35 cellular contexts compared by ENCODE assay signal in the genomic region with DNA sequence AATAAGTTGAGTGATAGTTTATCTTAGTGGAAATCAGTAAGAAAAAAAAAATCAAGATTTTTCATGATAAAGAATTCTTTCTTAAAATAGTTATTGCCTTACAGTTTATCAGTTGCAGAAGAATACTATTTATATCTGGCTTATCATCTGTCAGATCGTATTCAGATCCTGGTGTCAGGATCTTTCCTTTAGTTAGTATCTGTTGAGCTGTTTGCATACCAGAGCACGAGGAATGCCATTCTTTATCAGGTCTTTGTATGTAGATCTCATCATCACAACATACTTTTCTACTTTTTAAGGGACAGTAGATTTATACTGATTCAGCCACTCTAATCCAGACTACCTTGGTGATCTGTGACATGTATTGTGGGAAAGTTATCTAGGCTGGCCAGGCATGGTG. TPM values are rescaled to one million over a fixed set of nuclear protein-coding genes. Genes with fewer than 3 reads are reported as not detected.
A peak's percentile ranks its signal among the peaks of the same experiment; 100 is the strongest.
DNase-seq lines count a peak whose midpoint lies in the region; ATAC-seq and TF ChIP-seq lines count a peak whose summit lies in the region.
"Had no signal": no experiment of that assay in that cellular context is flagged by ENCODE, and none has a peak within 500 bp of the region (broad histone marks: within the 10 kb centered on the region; RNA-seq: fewer than 3 reads in every experiment).

No MANE protein-coding gene starts in this region.

- H2BK12ac ChIP-seq in trophoblast cell (ENCODE audit: low read length), result no peak overlapping the region

- H3K4me1 ChIP-seq in SK-N-SH (ENCODE audit: control insufficient read depth in 1 of 2, insufficient read depth in 2 of 2, low read depth in 1 of 2, low read length in 1 of 2), result no peaks in the 10 kb centered on the region
- H3K4me1 ChIP-seq in esophagus muscularis mucosa, result no peaks in the 10 kb centered on the region
- no peaks in the 10 kb centered on the region for H3K4me1 ChIP-seq in mesendoderm (ENCODE audit: control insufficient read depth, low read depth, low read length)
- H3K4me1 ChIP-seq in trophoblast cell (ENCODE audit: control insufficient read depth in 1 of 2, insufficient read depth in 2 of 2, low read length in 2 of 2), result no peaks in the 10 kb centered on the region
- H3K4me1 ChIP-seq: BE2C; BLaER1; BLaER1 treated with 17β-estradiol and CSF1 and Interleukin-3, amounts not matched to agents 10 nM and 100 nM; Caco-2 had no signal

- H3K27ac ChIP-seq in SK-N-SH (ENCODE audit: low read depth in 2 of 2, low read length in 1 of 2) (no peak overlapping the region), esophagus muscularis mucosa (replicated peaks in 1 of 4) (no peak overlapping the region), mesendoderm (ENCODE audit: low read depth, low read length) (no peak overlapping the region), trophoblast cell (ENCODE audit: low read depth, low read length) (no peak overlapping the region)
- H3K27ac ChIP-seq: 22Rv1; A549; BLaER1; BLaER1 treated with 17β-estradiol and CSF1 and Interleukin-3, amounts not matched to agents 10 nM and 100 nM; C4-2B had no signal

- intact Hi-C loops in esophagus muscularis mucosa (cut with DNase I), result no loop called here

- H3K79me1 ChIP-seq in mesendoderm (ENCODE audit: low read length) (no peaks in the 10 kb centered on the region), trophoblast cell (ENCODE audit: low read length) (no peaks in the 10 kb centered on the region)

- no peaks in the 10 kb centered on the region for H3K4me1 Mint-ChIP-seq in chondrocyte (ENCODE audit: low read depth)
- H3K4me1 Mint-ChIP-seq: B cell; CD14-positive monocyte; CD4-positive, alpha-beta memory T cell; CD4-positive, CD25-positive, alpha-beta regulatory T cell; CD8-positive, alpha-beta memory T cell had no signal

- no peak overlapping the region for H4K91ac ChIP-seq in trophoblast cell (ENCODE audit: low read depth, low read length)

- H3K9me2 ChIP-seq in SK-N-SH, result no peaks in the 10 kb centered on the region

- H2BK15ac ChIP-seq in mesendoderm (replicated peaks; ENCODE audit: low read depth), result no peak overlapping the region

- H2BK120ac ChIP-seq in mesendoderm (ENCODE audit: low read depth, low read length), result no peak overlapping the region
- no peak overlapping the region for H2BK120ac ChIP-seq in trophoblast cell (ENCODE audit: insufficient read depth, low read length, poor library complexity)

- H3K4me3 Mint-ChIP-seq in chondrocyte (ENCODE audit: unreplicated experiment), result no peak overlapping the region
- H3K4me3 Mint-ChIP-seq: B cell; CD14-positive monocyte; CD4-positive, alpha-beta memory T cell; CD4-positive, alpha-beta T cell; CD4-positive, CD25-positive, alpha-beta regulatory T cell; CD8-positive, alpha-beta memory T cell; CD8-positive, alpha-beta T cell had no signal

- H2AK5ac ChIP-seq in mesendoderm (ENCODE audit: low read length) (no peak overlapping the region), trophoblast cell (ENCODE audit: low read length) (no peak overlapping the region)

- H4K5ac ChIP-seq in mesendoderm (ENCODE audit: low read length), result no peak overlapping the region

- no peak overlapping the region for H3K18ac ChIP-seq in mesendoderm (ENCODE audit: low read length)
- H3K18ac ChIP-seq in trophoblast cell (ENCODE audit: low read length), result no peak overlapping the region

- no peak overlapping the region for H2AFZ ChIP-seq in SK-N-SH (ENCODE audit: low read depth)
- no peak overlapping the region for H2AFZ ChIP-seq in trophoblast cell (ENCODE audit: insufficient read depth, low read length, poor library complexity)

- H3K14ac ChIP-seq in trophoblast cell (ENCODE audit: low read length), result no peak overlapping the region

- no peak for TF ChIP-seq RAD21 in SK-N-SH (IDR thresholded peaks at IDR 0.05; ENCODE audit: low read length)

- TF ChIP-seq POLR2A in esophagus muscularis mucosa (IDR thresholded peaks at IDR 0.05; ENCODE audit: low read depth), result no peak

- H3K56ac ChIP-seq in mesendoderm (ENCODE audit: low read length), result no peak overlapping the region

- ATAC-seq in SK-N-SH treated with all-trans-retinoic acid at 6 μM for 48 hours, result no peak; the same call in 2 of the 3 replicates
- ATAC-seq in activated naive CD4-positive, alpha-beta T cell treated with anti-CD3 and anti-CD28 coated beads, Interleukin-2, amount 50 U/mL, for 72 hours, result no peak
- ATAC-seq: A549; CD8-positive, alpha-beta T cell had no signal

- no peak overlapping the region for H3K23ac ChIP-seq in mesendoderm (ENCODE audit: low read length)
- H3K23ac ChIP-seq in trophoblast cell (ENCODE audit: low read length), result no peak overlapping the region

- no peak overlapping the region for H4K8ac ChIP-seq in mesendoderm (ENCODE audit: low read depth, low read length)
- no peak overlapping the region for H4K8ac ChIP-seq in trophoblast cell (ENCODE audit: low read depth, low read length)

- DNase-seq in SK-N-SH (no peak), esophagus muscularis mucosa (ENCODE audit: extremely low spot score) (peak; percentile 45), mesendoderm (peak; percentile 90), trophoblast cell (peak; percentile 3 to 59), NCI-H524 treated with DMSO at 0.1 percent for 48 hours (lab: John Stamatoyannopoulos, UW) (no peak), chondrocyte (ENCODE audit: low spot score) (no peak)
- no peak for DNase-seq in activated naive CD4-positive, alpha-beta T cell treated with anti-CD3 and anti-CD28 coated beads, Interleukin-2, amount 50 U/mL, for 72 hours (ENCODE audit: low spot score in 2 of 2)
- DNase-seq: 8988T; ACHN; AML-193; BE2C; C1 segment of cervical spinal cord; Caco-2; Calu3; CD4-positive, alpha-beta memory T cell; CD4-positive, alpha-beta T cell; CD4-positive, CD25-positive, alpha-beta regulatory T cell; CD8-positive, alpha-beta memory T cell; CD8-positive, alpha-beta T cell; COR-L47; DMS 273 treated with DMSO at 0.1 percent for 48 hours; DMS153; DMS53; DMS79; DMS79 treated with DMSO at 0.1 percent for 48 hours; DND-41; EL had no signal

- POLR2A ChIA-PET in SK-N-SH (lab: Yijun Ruan, JAX), result no interaction called here

- no peak overlapping the region for H3K4me3 ChIP-seq in SK-N-SH (ENCODE audit: low read depth in 2 of 2, low read length in 1 of 2)
- no peak overlapping the region for H3K4me3 ChIP-seq in esophagus muscularis mucosa
- H3K4me3 ChIP-seq in mesendoderm (ENCODE audit: low read length), result no peak overlapping the region
- H3K4me3 ChIP-seq in trophoblast cell (ENCODE audit: low read depth, low read length), result no peak overlapping the region
- H3K4me3 ChIP-seq: A549; BLaER1; BLaER1 treated with 17β-estradiol and CSF1 and Interleukin-3, amounts not matched to agents 10 nM and 100 nM had no signal

- H2BK5ac ChIP-seq in mesendoderm (ENCODE audit: low read length), result no peak overlapping the region
- H2BK5ac ChIP-seq in trophoblast cell (ENCODE audit: low read depth, low read length, poor library complexity), result no peak overlapping the region

- H3K36me3 ChIP-seq in SK-N-SH (replicated peaks in 1 of 2; ENCODE audit: control insufficient read depth in 1 of 2, insufficient read depth in 2 of 2, low read length in 1 of 2) (no peaks in the 10 kb centered on the region), esophagus muscularis mucosa (no peaks in the 10 kb centered on the region), mesendoderm (ENCODE audit: control insufficient read depth, insufficient read depth, low read length) (no peaks in the 10 kb centered on the region), trophoblast cell (ENCODE audit: control insufficient read depth in 1 of 2, insufficient read depth in 2 of 2, low read length in 2 of 2) (no peaks in the 10 kb centered on the region)
- H3K36me3 ChIP-seq: BE2C; BLaER1; BLaER1 treated with 17β-estradiol and CSF1 and Interleukin-3, amounts not matched to agents 10 nM and 100 nM had no signal

- no peak for TF ChIP-seq EP300 in SK-N-SH (IDR thresholded peaks at IDR 0.05; ENCODE audit: borderline replicate concordance in 1 of 2, low read depth in 1 of 2, low read length in 1 of 2)
- TF ChIP-seq EP300 in esophagus muscularis mucosa (IDR thresholded peaks at IDR 0.05), result no peak

- CTCF ChIA-PET in SK-N-SH (lab: Yijun Ruan, JAX), result no interaction called here

- TF ChIP-seq CTCF in SK-N-SH (IDR thresholded peaks at IDR 0.05) (no peak), esophagus muscularis mucosa (IDR thresholded peaks at IDR 0.05) (no peak), chondrocyte (IDR thresholded peaks at IDR 0.05) (no peak)

- H3K27ac Mint-ChIP-seq in activated naive CD4-positive, alpha-beta T cell treated with anti-CD3 and anti-CD28 coated beads, Interleukin-2, amount 50 U/mL, for 72 hours, result no peak overlapping the region
- no peak overlapping the region for H3K27ac Mint-ChIP-seq in chondrocyte (ENCODE audit: unreplicated experiment)
- H3K27ac Mint-ChIP-seq: B cell; CD14-positive monocyte; CD4-positive, alpha-beta memory T cell; CD4-positive, alpha-beta T cell; CD4-positive, CD25-positive, alpha-beta regulatory T cell; CD8-positive, alpha-beta memory T cell; CD8-positive, alpha-beta T cell had no signal

- H4K12ac ChIP-seq in trophoblast cell (ENCODE audit: low read depth, low read length), result no peak overlapping the region

- H3K27me3 Mint-ChIP-seq in chondrocyte (ENCODE audit: low read depth), result peaks cover 1% of the 10 kb centered on the region
- H3K27me3 Mint-ChIP-seq: CD4-positive, CD25-positive, alpha-beta regulatory T cell; CD8-positive, alpha-beta memory T cell had no signal

- WGBS in SK-N-SH (ENCODE audit: low lambda C conversion rate), result 45% methylated on average over 2 of the region's 2 CpGs
- 84% methylated on average over 2 of the region's 2 CpGs for WGBS in esophagus muscularis mucosa
- WGBS in mesendoderm (ENCODE audit: extremely low coverage, insufficient coverage, low lambda C conversion rate), result no CpG with 5 or more reads among the region's 2 CpGs
- no CpG with 5 or more reads among the region's 2 CpGs for WGBS in trophoblast cell (ENCODE audit: extremely low coverage, insufficient coverage, insufficient read length)

- no peaks in the 10 kb centered on the region for H3K27me3 ChIP-seq in SK-N-SH (ENCODE audit: insufficient read depth)
- H3K27me3 ChIP-seq in esophagus muscularis mucosa, result no peaks in the 10 kb centered on the region
- H3K27me3 ChIP-seq in mesendoderm (ENCODE audit: insufficient read depth, low read length, poor library complexity), result no peaks in the 10 kb centered on the region
- H3K27me3 ChIP-seq in trophoblast cell (ENCODE audit: insufficient read depth, low read length), result no peaks in the 10 kb centered on the region
- H3K27me3 ChIP-seq: BE2C; BLaER1; BLaER1 treated with 17β-estradiol and CSF1 and Interleukin-3, amounts not matched to agents 10 nM and 100 nM had no signal

- H3K79me2 ChIP-seq in SK-N-SH (ENCODE audit: insufficient read depth) (no peaks in the 10 kb centered on the region), mesendoderm (ENCODE audit: control insufficient read depth, insufficient read depth, low read length) (no peaks in the 10 kb centered on the region), trophoblast cell (ENCODE audit: control insufficient read depth, insufficient read depth, low read length, poor library complexity) (no peaks in the 10 kb centered on the region)

- peaks cover 0 to 4% of the 10 kb centered on the region in 2 donors for H3K36me3 Mint-ChIP-seq in activated naive CD4-positive, alpha-beta T cell treated with anti-CD3 and anti-CD28 coated beads, Interleukin-2, amount 50 U/mL, for 72 hours
- H3K36me3 Mint-ChIP-seq in chondrocyte (ENCODE audit: low read depth), result peaks cover 4% of the 10 kb centered on the region
- H3K36me3 Mint-ChIP-seq: CD14-positive monocyte; CD4-positive, alpha-beta memory T cell; CD4-positive, CD25-positive, alpha-beta regulatory T cell; CD8-positive, alpha-beta memory T cell; CD8-positive, alpha-beta T cell had no signal

- H4K20me1 ChIP-seq in SK-N-SH (ENCODE audit: insufficient read depth), result no peaks in the 10 kb centered on the region
- H4K20me1 ChIP-seq: BLaER1; BLaER1 treated with 17β-estradiol and CSF1 and Interleukin-3, amounts not matched to agents 10 nM and 100 nM had no signal

- no peak overlapping the region for H3K4ac ChIP-seq in mesendoderm (ENCODE audit: low read depth, low read length)
- no peak overlapping the region for H3K4ac ChIP-seq in trophoblast cell (ENCODE audit: low read depth, low read length)

- peaks cover 8 to 10% of the 10 kb centered on the region in 2 donors for H3K9me3 Mint-ChIP-seq in activated naive CD4-positive, alpha-beta T cell treated with anti-CD3 and anti-CD28 coated beads, Interleukin-2, amount 50 U/mL, for 72 hours
- peaks cover 10% of the 10 kb centered on the region for H3K9me3 Mint-ChIP-seq in chondrocyte (ENCODE audit: low read depth)

- no peaks in the 10 kb centered on the region for H3F3A ChIP-seq in SK-N-SH (replicated peaks; ENCODE audit: insufficient read depth)

- H3K9ac ChIP-seq in SK-N-SH (no peak overlapping the region), mesendoderm (ENCODE audit: low read length) (no peak overlapping the region), trophoblast cell (ENCODE audit: low read length) (no peak overlapping the region)
- H3K9ac ChIP-seq: BLaER1; BLaER1 treated with 17β-estradiol and CSF1 and Interleukin-3, amounts not matched to agents 10 nM and 100 nM had no signal

- no peaks in the 10 kb centered on the region for H3K9me3 ChIP-seq in SK-N-SH
- no peaks in the 10 kb centered on the region for H3K9me3 ChIP-seq in esophagus muscularis mucosa
- no peaks in the 10 kb centered on the region for H3K9me3 ChIP-seq in trophoblast cell (ENCODE audit: insufficient read depth, low read depth, low read length)
- H3K9me3 ChIP-seq: BE2C had no signal

- H3K4me2 ChIP-seq in SK-N-SH (no peak overlapping the region), mesendoderm (ENCODE audit: low read length) (no peak overlapping the region), trophoblast cell (ENCODE audit: low read length) (no peak overlapping the region)
- H3K4me2 ChIP-seq: A549; BLaER1; BLaER1 treated with 17β-estradiol and CSF1 and Interleukin-3, amounts not matched to agents 10 nM and 100 nM had no signal

RNA-seq across cellular contexts. Expression of a gene that starts 12.5 kb away (rescaled TPM):
- polyA plus RNA-seq in SK-N-SH (2012; rRNA removed), result 0.36 and 0.44 TPM in 2 replicates
- polyA plus RNA-seq in SK-N-SH (2012; cell fraction: cytosol; rRNA removed), result 0.30 and 0.33 TPM in 2 replicates
- polyA plus RNA-seq in SK-N-SH (2012; cell fraction: nucleus; rRNA removed), result 0.20 and 0.93 TPM in 2 replicates
- total RNA-seq in esophagus muscularis mucosa, result 1 to 10 TPM in 1 of 4 donors, under 1 TPM in 2, not detected in 1; 0.17 to 1.1 (median 0.29) TPM
- polyA plus RNA-seq in mesendoderm (2013, experiment 1 of 2), result 0.17 TPM
- polyA plus RNA-seq in mesendoderm (2013, experiment 2 of 2), result 0.10 TPM
- 0.11 and 0.21 TPM in 2 replicates for polyA plus RNA-seq in trophoblast cell (2013)
- total RNA-seq in activated naive CD4-positive, alpha-beta T cell treated with anti-CD3 and anti-CD28 coated beads, Interleukin-2, amount 50 U/mL, for 72 hours, result not detected
- 0.45 to 3.2 TPM (median 0.90 TPM) in 3 replicates for total RNA-seq in chondrocyte
- total RNA-seq: Caco-2; CD4-positive, alpha-beta memory T cell; CD4-positive, alpha-beta T cell; CD4-positive, CD25-positive, alpha-beta regulatory T cell; CD8-positive, alpha-beta memory T cell; CD8-positive, alpha-beta T cell had no signal
- polyA plus RNA-seq: CD14-positive monocyte; CD4-positive, alpha-beta memory T cell; CD4-positive, CD25-positive, alpha-beta regulatory T cell; CD8-positive, alpha-beta memory T cell had no signal

Comparison
In these comparisons a context has a peak if more than half of its experiments do, and no peak if none do; other contexts are left out.
1. DNase-seq: peak in esophagus muscularis mucosa (single experiment), mesendoderm (single experiment) and trophoblast cell (2 of 2); none in SK-N-SH (single experiment), NCI-H524 treated with DMSO at 0.1 percent for 48 hours (single experiment), activated naive CD4-positive, alpha-beta T cell treated with anti-CD3 and anti-CD28 coated beads, Interleukin-2, amount 50 U/mL, for 72 hours (0 of 2) and chondrocyte (single experiment).